6 cellular contexts compared by ENCODE assay signal in genomic region chr7:154095201-154095600, GRCh38. TPM values are rescaled to one million over a fixed set of nuclear protein-coding genes. Genes with fewer than 3 reads are reported as not detected.
"Had no signal": no experiment of that assay in that cellular context is flagged by ENCODE, and none has a peak within 500 bp of the region (broad histone marks: within the 10 kb centered on the region; RNA-seq: fewer than 3 reads in every experiment).

No MANE protein-coding gene starts in this region.

RNA-seq across cellular contexts. Expression of gene DPP6, which starts 43.0 kb away (rescaled TPM):
- total RNA-seq: M059J, NCI-H460, OCI-LY7, PC-9, SJCRH30, T-cell had no signal
